Comparison of ENCODE assay signal across 1 cellular context in genomic region chr15:55286442-55287189, GRCh38.
TF ChIP-seq lines count a peak whose summit lies in the region.

No MANE protein-coding gene starts in this region.

TF ChIP-seq in HEK293, 187 proteins besides CTCF, POLR2A, EP300 and RAD21:
- TF ChIP-seq ZNF623 (tag by site-specific recombination; IDR thresholded peaks at IDR 0.05) = peak; percentile 57
